Comparison of ENCODE assay signal across 7 cellular contexts in the genomic region with DNA sequence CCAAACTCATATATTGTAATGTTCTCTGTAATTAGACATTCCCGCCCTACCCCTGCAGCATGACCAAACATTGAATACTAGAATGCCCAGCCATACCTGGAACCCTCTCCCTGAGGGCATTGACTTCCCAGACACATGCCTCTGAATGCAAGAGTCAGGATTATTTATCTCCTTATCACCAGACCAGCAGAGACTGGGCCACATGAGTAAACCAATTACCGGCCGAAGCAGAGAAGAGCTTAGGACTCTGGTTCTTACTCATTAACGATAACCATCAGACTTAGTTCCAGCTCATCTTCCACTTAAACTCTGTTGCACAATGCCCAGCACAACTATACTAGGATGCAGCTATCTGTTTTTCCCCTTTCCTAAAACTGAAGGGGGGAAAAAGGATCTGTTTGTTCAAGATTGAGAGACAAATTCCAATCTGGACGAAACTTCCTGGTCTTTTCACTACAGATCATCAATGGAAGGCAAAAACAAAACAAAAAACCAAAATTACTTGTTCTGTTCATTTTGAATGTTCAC.
DNase-seq lines count a peak whose midpoint lies in the region; ATAC-seq and TF ChIP-seq lines count a peak whose summit lies in the region.

No MANE protein-coding gene starts in this region.

- no peak overlapping the region for H3K14ac ChIP-seq in H9 (ENCODE audit: insufficient read depth, low read length)

- H3K18ac ChIP-seq in H9 (ENCODE audit: insufficient read length, low read depth, low read length) = no peak overlapping the region

- H3T11ph ChIP-seq in H9 (ENCODE audit: low read length) = no peak overlapping the region

- DNase-seq in GM12865 (ENCODE audit: low read depth) (peak; percentile 26), Peyer's patch (peak in 1 of 3 donors; percentile 45), H9 (no peak)

- H4K8ac ChIP-seq in H9 (replicated peaks; ENCODE audit: insufficient read length, low read depth, low read length) = no peak overlapping the region

- no peak overlapping the region for H3K4me2 ChIP-seq in H9 (ENCODE audit: insufficient read depth, insufficient read length, low read length)

- no peak overlapping the region for H2BK20ac ChIP-seq in H9 (ENCODE audit: low read depth, low read length, poor library complexity, severe bottlenecking)

- no peak overlapping the region for H2BK15ac ChIP-seq in H9 (ENCODE audit: low read depth, low read length)

- TF ChIP-seq EP300 in gastroesophageal sphincter (IDR thresholded peaks at IDR 0.05) = no peak

- no peak overlapping the region for H3K4me3 ChIP-seq in GM12865 (ENCODE audit: low read depth, low read length)
- H3K4me3 ChIP-seq in Peyer's patch = no peak overlapping the region
- H3K4me3 ChIP-seq in gastroesophageal sphincter = no peak overlapping the region
- no peak overlapping the region for H3K4me3 ChIP-seq in skeletal muscle tissue (ENCODE audit: low read length in 3 of 3)

- no peaks in the 10 kb centered on the region for H3K79me2 ChIP-seq in H9 (ENCODE audit: insufficient read depth, low read length)

- WGBS in gastroesophageal sphincter (ENCODE audit: low coverage in 1 of 2), 2 donors = 69 to 85% methylated on average over 5 of the region's 5 CpGs
- WGBS in H9 (ENCODE audit: extremely low coverage, insufficient read length, low lambda C conversion rate) = no CpG with 5 or more reads among the region's 5 CpGs

- H3K9me3 Mint-ChIP-seq in H9 = no peaks in the 10 kb centered on the region

- H3K23me2 ChIP-seq in H9 (ENCODE audit: insufficient read length, low read depth, low read length, poor library complexity, severe bottlenecking) = no peaks in the 10 kb centered on the region

- H2BK12ac ChIP-seq in H9 (ENCODE audit: insufficient read length, low read depth, low read length) = no peak overlapping the region

- no peak overlapping the region for H2AK5ac ChIP-seq in H9 (ENCODE audit: insufficient read length, low read length)

- no peaks in the 10 kb centered on the region for H3K36me3 Mint-ChIP-seq in H9 (ENCODE audit: insufficient read depth in 1 of 3, low read depth in 3 of 3)

- peaks cover 19 to 28% of the 10 kb centered on the region in 2 experiments for H3K4me1 Mint-ChIP-seq in H9

- TF ChIP-seq CTCF in GM12865 (IDR thresholded peaks at IDR 0.05; ENCODE audit: insufficient read depth, low read depth, low read length, missing control alignments) = no peak
- TF ChIP-seq CTCF in Peyer's patch (IDR thresholded peaks at IDR 0.05) = no peak
- no peak for TF ChIP-seq CTCF in gastroesophageal sphincter (IDR thresholded peaks at IDR 0.05)
- no peak for TF ChIP-seq CTCF in H9 (conservative IDR thresholded peaks at IDR 0.05)

- no peaks in the 10 kb centered on the region for H3K27me3 ChIP-seq in Peyer's patch
- no peaks in the 10 kb centered on the region for H3K27me3 ChIP-seq in gastroesophageal sphincter
- no peaks in the 10 kb centered on the region for H3K27me3 ChIP-seq in skeletal muscle tissue (ENCODE audit: control insufficient read depth in 3 of 3, insufficient read depth in 3 of 3, low read length in 3 of 3)
- no peaks in the 10 kb centered on the region for H3K27me3 ChIP-seq in H9 (ENCODE audit: insufficient read depth, low read length)

- H2BK120ac ChIP-seq in H9 (ENCODE audit: low read depth, low read length, poor library complexity, severe bottlenecking) = no peak overlapping the region

- no peaks in the 10 kb centered on the region for H3K9me3 ChIP-seq in Peyer's patch
- no peaks in the 10 kb centered on the region for H3K9me3 ChIP-seq in gastroesophageal sphincter
- no peaks in the 10 kb centered on the region for H3K9me3 ChIP-seq in skeletal muscle tissue (ENCODE audit: control insufficient read depth in 3 of 3, low read length in 3 of 3)
- no peaks in the 10 kb centered on the region for H3K9me3 ChIP-seq in H9 (ENCODE audit: control insufficient read depth, low read depth, low read length)

- no peak overlapping the region for H2BK5ac ChIP-seq in H9 (ENCODE audit: insufficient read length, low read length)

- H4K91ac ChIP-seq in H9 (ENCODE audit: insufficient read length, low read depth, low read length) = no peak overlapping the region

- H2AFZ ChIP-seq in H9 (ENCODE audit: low read length) = no peak overlapping the region

- peak overlapping the region in 1 of 3 donors; percentile 38 for H3K9ac ChIP-seq in skeletal muscle tissue (ENCODE audit: low read depth in 1 of 3, low read length in 3 of 3)
- no peak overlapping the region for H3K9ac ChIP-seq in H9 (ENCODE audit: extremely low read depth, insufficient read length, low read length)

- no peak overlapping the region for H3K4ac ChIP-seq in H9 (ENCODE audit: low read depth, low read length)

- H3K27ac Mint-ChIP-seq in H9 = no peak overlapping the region

- peak; percentile 49 for ATAC-seq in gastroesophageal sphincter
- no peak for ATAC-seq in GM18519 (IDR thresholded peaks at IDR 0.05; ENCODE audit: low FRiP score, unreplicated experiment)
- ATAC-seq in GM18517 (IDR thresholded peaks at IDR 0.05; ENCODE audit: unreplicated experiment) = no peak

- H3K56ac ChIP-seq in H9 (ENCODE audit: insufficient read length, low read depth, low read length) = no peak overlapping the region

- no peak overlapping the region for H4K5ac ChIP-seq in H9 (ENCODE audit: insufficient read length, low read depth, low read length)

- H3K79me1 ChIP-seq in H9 (ENCODE audit: insufficient read depth, low read depth, low read length, poor library complexity, severe bottlenecking) = no peaks in the 10 kb centered on the region

- TF ChIP-seq POLR2A in Peyer's patch (IDR thresholded peaks at IDR 0.05) (no peak), gastroesophageal sphincter (IDR thresholded peaks at IDR 0.05) (no peak)

- H3K27me3 Mint-ChIP-seq in H9 (ENCODE audit: low read depth) = no peaks in the 10 kb centered on the region

- H3K23ac ChIP-seq in H9 (ENCODE audit: insufficient read length, low read depth, low read length) = no peak overlapping the region

- H3K36me3 ChIP-seq in Peyer's patch (no peaks in the 10 kb centered on the region), gastroesophageal sphincter (no peaks in the 10 kb centered on the region), skeletal muscle tissue (ENCODE audit: control insufficient read depth in 3 of 3, insufficient read depth in 3 of 3, low read length in 3 of 3) (no peaks in the 10 kb centered on the region)

- no peaks in the 10 kb centered on the region for H4K20me1 ChIP-seq in H9 (ENCODE audit: control insufficient read depth, insufficient read depth, insufficient read length)

- no peak overlapping the region for H3K4me3 Mint-ChIP-seq in H9

- H3K4me1 ChIP-seq in Peyer's patch (peaks cover 0 to 20% (median 2%) of the 10 kb centered on the region in 4 donors), gastroesophageal sphincter (peaks cover 8 to 67% (median 11%) of the 10 kb centered on the region in 3 donors), skeletal muscle tissue (ENCODE audit: control insufficient read depth in 3 of 3, insufficient read depth in 3 of 3, low read length in 3 of 3) (peaks cover 32 to 57% (median 33%) of the 10 kb centered on the region in 3 donors), H9 (ENCODE audit: insufficient read depth, low read length) (no peaks in the 10 kb centered on the region; the same call in 1 of the 2 replicates)

- H3K27ac ChIP-seq in Peyer's patch (peak overlapping the region in 3 of 4 donors; percentile 35 to 52 (median 36)), gastroesophageal sphincter (peak overlapping the region; percentile 48 to 84 (median 65)), skeletal muscle tissue (ENCODE audit: low read depth, low read length) (peak overlapping the region; percentile 65), H9 (ENCODE audit: insufficient read length, low read depth, low read length) (no peak overlapping the region)
